9 cellular contexts compared by ENCODE assay signal in the genomic region with DNA sequence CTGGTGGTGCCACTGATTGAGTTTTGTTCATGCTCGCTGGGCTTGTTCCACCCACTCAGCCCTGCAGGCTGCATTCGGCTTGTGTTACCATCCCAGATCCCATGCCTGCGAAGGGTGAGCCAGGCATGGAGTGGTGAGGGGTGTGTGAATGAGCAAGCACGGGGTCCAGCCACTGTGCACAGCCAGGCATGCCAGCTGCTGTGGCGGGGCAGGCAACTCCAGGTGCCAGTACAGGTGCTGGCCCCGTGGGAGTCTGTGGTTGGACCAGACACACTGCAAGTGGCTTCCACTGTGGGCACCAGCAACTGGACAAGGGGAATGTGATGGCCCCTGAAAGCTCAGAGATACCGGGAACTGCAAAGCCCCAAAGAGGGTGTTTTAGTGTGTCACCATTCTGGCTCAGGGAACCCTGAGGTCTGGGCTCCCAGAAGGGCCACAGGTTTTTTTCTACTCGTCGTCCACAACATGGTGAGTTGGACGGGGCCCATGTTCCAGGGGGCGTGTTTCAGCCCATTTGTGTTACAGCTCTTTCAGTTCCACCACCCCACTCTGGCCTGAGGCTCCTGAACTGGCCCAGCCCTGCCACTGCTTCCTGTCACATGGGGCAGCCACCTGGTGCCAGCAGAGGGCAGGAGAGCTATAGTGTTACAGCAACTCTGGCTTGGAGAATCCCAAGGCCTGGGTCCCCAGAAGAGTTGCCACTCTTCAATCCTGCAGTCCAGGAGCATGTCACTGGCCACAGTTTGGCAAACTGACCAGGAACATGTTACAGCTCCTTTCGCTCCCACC.
DNase-seq lines count a peak whose midpoint lies in the region; ATAC-seq lines count a peak whose summit lies in the region.
"Had no signal": no experiment of that assay in that cellular context is flagged by ENCODE, and none has a peak within 500 bp of the region (broad histone marks: within the 10 kb centered on the region; RNA-seq: fewer than 3 reads in every experiment).

No MANE protein-coding gene starts in this region.

- ATAC-seq in GM21423 (IDR thresholded peaks at IDR 0.05; ENCODE audit: unreplicated experiment) (peak; percentile 56), GM21619 (IDR thresholded peaks at IDR 0.05; ENCODE audit: unreplicated experiment) (no peak)

- no peak overlapping the region for H3K4me3 ChIP-seq in Jurkat, Clone E6-1 (ENCODE audit: low read length)

- DNase-seq in NCI-H2107 treated with DMSO at 0.1 percent for 48 hours (lab: John Stamatoyannopoulos, UW; ENCODE audit: unreplicated experiment) (peak; percentile 3), NCI-H2107 (lab: John Stamatoyannopoulos, UW) (no peak), iPS DF 4.7 (ENCODE audit: extremely low read depth, low spot score) (peak; percentile 19), NOMO-1 treated with DMSO at 0.1 percent for 48 hours (lab: John Stamatoyannopoulos, UW; ENCODE audit: unreplicated experiment) (no peak)
- DNase-seq in Jurkat, Clone E6-1 (ENCODE audit: low read depth, low spot score), result peak; percentile 5
- no peak for DNase-seq in effector CD4-positive, alpha-beta T cell
- DNase-seq: NCI-H524 treated with DMSO at 0.1 percent for 48 hours had no signal

Comparison
In these comparisons a context has a peak if more than half of its experiments do, and no peak if none do; other contexts are left out.
1. DNase-seq: peak in NCI-H2107 treated with DMSO at 0.1 percent for 48 hours (single experiment), Jurkat, Clone E6-1 (single experiment) and iPS DF 4.7 (single experiment); none in NCI-H2107 (single experiment), NOMO-1 treated with DMSO at 0.1 percent for 48 hours (single experiment) and effector CD4-positive, alpha-beta T cell (single experiment).